16 cellular contexts compared by ENCODE assay signal in genomic region chr11:75248924-75249256, GRCh38. TPM values are rescaled to one million over a fixed set of nuclear protein-coding genes. Genes with fewer than 3 reads are reported as not detected.
DNase-seq lines count a peak whose midpoint lies in the region; ATAC-seq and TF ChIP-seq lines count a peak whose summit lies in the region.
"Had no signal": no experiment of that assay in that cellular context is flagged by ENCODE, and none has a peak within 500 bp of the region (broad histone marks: within the 10 kb centered on the region; RNA-seq: fewer than 3 reads in every experiment).

No MANE protein-coding gene starts in this region.

- H3K27ac ChIP-seq in coronary artery (no peak overlapping the region), parathyroid adenoma (no peak overlapping the region)
- H3K27ac ChIP-seq: cardiac muscle cell, colonic mucosa, epithelial cell of prostate, left lung, skin epidermis, upper lobe of left lung had no signal

- no peak overlapping the region for H3K4me2 ChIP-seq in parathyroid adenoma (ENCODE audit: low read length)
- H3K4me2 ChIP-seq: GM23338 had no signal

- no peak overlapping the region for H3K4me3 ChIP-seq in coronary artery
- H3K4me3 ChIP-seq in parathyroid adenoma (ENCODE audit: low read depth, low read length): no peak overlapping the region
- H3K4me3 ChIP-seq: cardiac muscle cell, colonic mucosa, GM23338, left lung, skin epidermis, upper lobe of left lung had no signal

- no peaks in the 10 kb centered on the region for H3K9me3 ChIP-seq in parathyroid adenoma (ENCODE audit: control insufficient read depth, low read length)
- H3K9me3 ChIP-seq: colonic mucosa, left lung had no signal

- H3K36me3 ChIP-seq in parathyroid adenoma (ENCODE audit: control insufficient read depth, insufficient read depth, low read length): no peaks in the 10 kb centered on the region
- H3K36me3 ChIP-seq: cardiac muscle cell, colonic mucosa, left lung, upper lobe of left lung had no signal

- DNase-seq in coronary artery (ENCODE audit: low spot score): no peak
- no peak for DNase-seq in T-helper 2 cell
- DNase-seq in mucosa of gallbladder (ENCODE audit: low spot score): no peak

- no peak overlapping the region for H3K9ac ChIP-seq in parathyroid adenoma

- no peaks in the 10 kb centered on the region for H3K27me3 ChIP-seq in parathyroid adenoma (ENCODE audit: control insufficient read depth, insufficient read depth, low read length)
- H3K27me3 ChIP-seq: upper lobe of left lung had no signal

- H3K4me1 ChIP-seq in parathyroid adenoma: no peaks in the 10 kb centered on the region
- H3K4me1 ChIP-seq: colonic mucosa, left lung had no signal

- no peaks in the 10 kb centered on the region for H3K79me2 ChIP-seq in parathyroid adenoma

- TF ChIP-seq CTCF in coronary artery (IDR thresholded peaks at IDR 0.05) (peak; percentile 11), parathyroid adenoma (IDR thresholded peaks at IDR 0.05) (peak; percentile 1)

- no peak overlapping the region for H2AFZ ChIP-seq in parathyroid adenoma

- no peak for TF ChIP-seq POLR2A in GM18505 (IDR thresholded peaks at IDR 0.05; ENCODE audit: borderline replicate concordance, extremely low read depth, insufficient read depth, insufficient read length)

- ATAC-seq in GM18505 (IDR thresholded peaks at IDR 0.05; ENCODE audit: unreplicated experiment) (peak; percentile 17), HG02885 (IDR thresholded peaks at IDR 0.05; ENCODE audit: poor library complexity, unreplicated experiment) (peak; percentile 4), HG03039 (IDR thresholded peaks at IDR 0.05; ENCODE audit: unreplicated experiment) (no peak)

RNA-seq across cellular contexts. Expression of gene TPBGL, which starts 8.3 kb away (rescaled TPM):
- total RNA-seq in mucosa of gallbladder: 0.17 TPM
- total RNA-seq: Daoy, MCF 10A had no signal
